ENCODE assay signal across 8 cellular contexts in genomic region chr7:135977020-135977741, GRCh38. TPM values are rescaled to one million over a fixed set of nuclear protein-coding genes. Genes with fewer than 3 reads are reported as not detected.
DNase-seq lines count a peak whose midpoint lies in the region; ATAC-seq, FAIRE-seq and TF ChIP-seq lines count a peak whose summit lies in the region.

A gene with protein sequence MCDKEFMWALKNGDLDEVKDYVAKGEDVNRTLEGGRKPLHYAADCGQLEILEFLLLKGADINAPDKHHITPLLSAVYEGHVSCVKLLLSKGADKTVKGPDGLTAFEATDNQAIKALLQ (minus strand): TSS chr7:135977359. CDS start chr7:135977100, 259 bp downstream.

- no peak for TF ChIP-seq EP300 in transverse colon (IDR thresholded peaks at IDR 0.05; ENCODE audit: low read depth)

- H3K27ac ChIP-seq in adipose tissue (ENCODE audit: low read depth, low read length) (peak within 1 kb of the TSS; percentile 53), trophoblast cell (ENCODE audit: low read depth, low read length) (peak within 1 kb of the TSS; percentile 74), transverse colon (peak within 1 kb of the TSS; percentile 87 to 95 (median 92))

- CTCF ChIA-PET in T-cell (lab: Charles Lee) = interaction anchor here in 1 of 2 donors (1.1 kb wide), 1 partner anchor 9 kb away, joined by 3 read pairs; no protein-coding TSS in a partner anchor

- 0 to 1% (median 0%) methylated on average over 40 to 47 of the region's 47 CpGs for WGBS in adipose tissue, 3 donors
- no CpG with 5 or more reads among the region's 47 CpGs for WGBS in trophoblast cell (ENCODE audit: extremely low coverage, insufficient coverage, insufficient read length)
- 1% methylated on average over 47 of the region's 47 CpGs; no CpG with 5 or more reads in 1 of the 2 donors for WGBS in transverse colon (ENCODE audit: low coverage in 1 of 2), 2 donors

- no peaks in the 10 kb centered on the region for H3K9me3 ChIP-seq in trophoblast cell (ENCODE audit: insufficient read depth, low read depth, low read length)
- H3K9me3 ChIP-seq in transverse colon = no peaks in the 10 kb centered on the region

- DNase-seq in GM12891 (ENCODE audit: insufficient read length, low spot score) (peak; percentile 56), NCI-H1436 treated with DMSO at 0.1 percent for 48 hours (lab: John Stamatoyannopoulos, UW) (peak; percentile 83), T-cell (peak; percentile 93 to 97 (median 96)), cardiac septum (ENCODE audit: low spot score) (peak; percentile 100), trophoblast cell (peak; percentile 98 to 100), transverse colon (peak; percentile 99)

- no peak for TF ChIP-seq CTCF in transverse colon (IDR thresholded peaks at IDR 0.05)

- TF ChIP-seq POLR2A in GM12891 (IDR thresholded peaks at IDR 0.05; ENCODE audit: low read depth, low read length) (no peak; the same call in 1 of the 2 replicates), transverse colon (IDR thresholded peaks at IDR 0.05) (peak; percentile 78)

- peak within 1 kb of the TSS; percentile 79 for H3K18ac ChIP-seq in trophoblast cell (ENCODE audit: low read length)

- H3K36me3 Mint-ChIP-seq in T-cell = peaks cover 15% of the 10 kb centered on the region

- H3K14ac ChIP-seq in trophoblast cell (ENCODE audit: low read length) = peak within 1 kb of the TSS; percentile 76

- H3K36me3 ChIP-seq in trophoblast cell (ENCODE audit: control insufficient read depth in 1 of 2, insufficient read depth in 2 of 2, low read length in 2 of 2) = peaks cover 3% of the 10 kb centered on the region in 2 experiments
- H3K36me3 ChIP-seq in transverse colon = no peaks in the 10 kb centered on the region

- no peak within 1 kb of the TSS for H2BK12ac ChIP-seq in trophoblast cell (ENCODE audit: low read length)

- POLR2A ChIA-PET in T-cell (lab: Charles Lee) = no interaction called here

- H3K4me3 ChIP-seq in trophoblast cell (ENCODE audit: low read depth, low read length) (peak within 1 kb of the TSS; percentile 91), transverse colon (peak within 1 kb of the TSS; percentile 77 to 99 (median 82))

- H2AK5ac ChIP-seq in trophoblast cell (ENCODE audit: low read length) = peak within 1 kb of the TSS; percentile 17

- H3K27me3 ChIP-seq in trophoblast cell (ENCODE audit: insufficient read depth, low read length) = no peaks in the 10 kb centered on the region
- H3K27me3 ChIP-seq in transverse colon = no peaks in the 10 kb centered on the region

- peaks cover 77 to 85% (median 82%) of the 10 kb centered on the region in 3 donors for H3K4me1 Mint-ChIP-seq in T-cell

- H3K79me2 ChIP-seq in trophoblast cell (ENCODE audit: control insufficient read depth, insufficient read depth, low read length, poor library complexity) = peaks cover 6% of the 10 kb centered on the region

- peak within 1 kb of the TSS; percentile 75 for H2BK120ac ChIP-seq in trophoblast cell (ENCODE audit: insufficient read depth, low read length, poor library complexity)

- H2AFZ ChIP-seq in trophoblast cell (ENCODE audit: insufficient read depth, low read length, poor library complexity) = peak within 1 kb of the TSS; percentile 56

- H3K9me3 Mint-ChIP-seq in T-cell = no peaks in the 10 kb centered on the region

- peak within 1 kb of the TSS; percentile 56 for H4K91ac ChIP-seq in trophoblast cell (ENCODE audit: low read depth, low read length)

- H3K23ac ChIP-seq in trophoblast cell (ENCODE audit: low read length) = no peak within 1 kb of the TSS

- H2BK5ac ChIP-seq in trophoblast cell (ENCODE audit: low read depth, low read length, poor library complexity) = peak within 1 kb of the TSS; percentile 42

- peak within 1 kb of the TSS; percentile 83 for H4K12ac ChIP-seq in trophoblast cell (ENCODE audit: low read depth, low read length)

- intact Hi-C loops in cardiac septum (cut with DNase I) = loop anchor here (5.0 to 10.0 kb wide), 2 partner anchors 45 to 312 kb away; partner anchors contain the start of gene STMP1
- intact Hi-C loops in transverse colon (cut with DNase I; ENCODE audit: low total_unique reads) = loop anchor here (5.0 kb wide), 1 partner anchor 315 kb away; the partner anchor contains the start of gene STMP1

- FAIRE-seq in GM12891 (lab: Jason Lieb, UNC) = peak; percentile 96

- H3K79me1 ChIP-seq in trophoblast cell (ENCODE audit: low read length) = peaks cover 7% of the 10 kb centered on the region

- H4K8ac ChIP-seq in trophoblast cell (ENCODE audit: low read depth, low read length) = peak within 1 kb of the TSS; percentile 96

- H3K4me1 ChIP-seq in trophoblast cell (ENCODE audit: control insufficient read depth in 1 of 2, insufficient read depth in 2 of 2, low read length in 2 of 2) = peaks cover 0 to 2% of the 10 kb centered on the region in 2 experiments
- H3K4me1 ChIP-seq in transverse colon = peaks cover 11 to 52% (median 17%) of the 10 kb centered on the region in 4 donors

- ATAC-seq in HG02840 (IDR thresholded peaks at IDR 0.05; ENCODE audit: low FRiP score, unreplicated experiment) (peak; percentile 70), T-cell (replicated peaks in 1 of 4) (peak; percentile 86 to 92 (median 88))

- peak within 1 kb of the TSS; percentile 58 for H3K4me2 ChIP-seq in trophoblast cell (ENCODE audit: low read length)

- H3K4ac ChIP-seq in trophoblast cell (ENCODE audit: low read depth, low read length) = peak within 1 kb of the TSS; percentile 84

- no peaks in the 10 kb centered on the region for H3K27me3 Mint-ChIP-seq in T-cell

- peak within 1 kb of the TSS; percentile 77 for H3K9ac ChIP-seq in trophoblast cell (ENCODE audit: low read length)

- peak within 1 kb of the TSS; percentile 96 to 97 (median 96) for H3K4me3 Mint-ChIP-seq in T-cell

- H3K27ac Mint-ChIP-seq in T-cell = peak within 1 kb of the TSS; percentile 88 to 94

- in situ Hi-C loops in transverse colon (cut with MboI; ENCODE audit: low pct_ligation_motif_present in 1 of 4, low pct_unique_long_range_greater_than_20kb in 1 of 4, low sequenced_read_pairs in 3 of 4) = no loop called here

TF ChIP-seq in GM12891, 5 proteins besides CTCF, POLR2A, EP300 and RAD21:
- no peak for TF ChIP-seq PAX5 (IDR thresholded peaks at IDR 0.05; ENCODE audit: insufficient read depth, low read length, severe bottlenecking)
- TF ChIP-seq SPI1 (IDR thresholded peaks at IDR 0.05; ENCODE audit: low read depth, low read length) = peak; percentile 83
- 0 out of 2 replicates have a peak, but pooled peaks have one; percentile 21 for TF ChIP-seq TAF1 (IDR thresholded peaks at IDR 0.05; ENCODE audit: low read depth, low read length)
- no peak for TF ChIP-seq POU2F2 (IDR thresholded peaks at IDR 0.05; ENCODE audit: low read depth, low read length)
- no peak for TF ChIP-seq POLR2AphosphoS5 (IDR thresholded peaks at IDR 0.05; ENCODE audit: low read depth, low read length)

RNA-seq across cellular contexts. Expression of the gene that starts here (rescaled TPM):
- 47.1 TPM for polyA plus RNA-seq in GM12891 (2012; ENCODE audit: low read depth, missing spikeins)
- total RNA-seq in T-cell (10 to 100 TPM; 74.2 to 96.3 (median 84.1) TPM), cardiac septum (121 TPM), transverse colon (10 to 100 TPM; 44.9 to 71.7 (median 65.5) TPM)
- 10 to 100 TPM; 21.2 to 91.9 (median 71.6) TPM for polyA plus RNA-seq in adipose tissue
- 164 and 166 TPM in 2 replicates for polyA plus RNA-seq in trophoblast cell (2013)

Comparison
In these comparisons a context has a peak if more than half of its experiments do, and no peak if none do; other contexts are left out.
1. Peak in every context shown above with its lines: DNase-seq, ATAC-seq, H3K4me3 ChIP-seq and H3K27ac ChIP-seq.